Comparison of ENCODE assay signal across 8 cellular contexts in genomic region chr10:32795598-32796183, GRCh38.
A peak's percentile ranks its signal among the peaks of the same experiment; 100 is the strongest.
DNase-seq lines count a peak whose midpoint lies in the region; ATAC-seq and TF ChIP-seq lines count a peak whose summit lies in the region.

No MANE protein-coding gene starts in this region.

- TF ChIP-seq CTCF in ascending aorta (IDR thresholded peaks at IDR 0.05), result peak; percentile 45 to 78 (median 57)
- TF ChIP-seq CTCF in type B pancreatic cell (conservative IDR thresholded peaks at IDR 0.05), result peak; percentile 88

- H3K27ac ChIP-seq in ascending aorta, result no peak overlapping the region

- H3K27me3 ChIP-seq in ascending aorta, result no peaks in the 10 kb centered on the region

- no peak for DNase-seq in Right ventricle myocardium superior
- no peak for DNase-seq in Right ventricle myocardium inferior (ENCODE audit: missing footprints)
- peak; percentile 13 for DNase-seq in M059J (ENCODE audit: low read depth)
- no peak for DNase-seq in ascending aorta (ENCODE audit: low spot score in 2 of 2)
- peak; percentile 34 for DNase-seq in iris pigment epithelial cell (ENCODE audit: low read depth)
- no peak for DNase-seq in type B pancreatic cell (ENCODE audit: extremely low spot score, unreplicated experiment)
- DNase-seq in activated CD4-positive, CD25-positive, alpha-beta regulatory T cell (lab: John Stamatoyannopoulos, UW), result no peak

- no peaks in the 10 kb centered on the region for H3K9me3 ChIP-seq in ascending aorta

- H3K9me3 Mint-ChIP-seq in type B pancreatic cell, result no peaks in the 10 kb centered on the region

- no peaks in the 10 kb centered on the region for H3K4me1 ChIP-seq in ascending aorta

- intact Hi-C loops in Right ventricle myocardium superior (cut with DNase I), result loop anchor here (2.0 kb wide), 1 partner anchor 213 kb away; no protein-coding TSS in a partner anchor
- intact Hi-C loops in Right ventricle myocardium inferior (cut with DNase I), result loop anchor here (1.0 to 5.0 kb wide), 2 partner anchors 214 to 362 kb away; no protein-coding TSS in a partner anchor
- intact Hi-C loops in ascending aorta (cut with DNase I), result loop anchor here (1.0 kb wide), 1 partner anchor 213 kb away; no protein-coding TSS in a partner anchor

- ATAC-seq in Right ventricle myocardium superior (ENCODE audit: poor library complexity) (peak; percentile 52), Right ventricle myocardium inferior (no peak), HG02973 (IDR thresholded peaks at IDR 0.05; ENCODE audit: unreplicated experiment) (no peak)

- H3K4me3 Mint-ChIP-seq in type B pancreatic cell, result no peak overlapping the region

- no peaks in the 10 kb centered on the region for H3K27me3 Mint-ChIP-seq in type B pancreatic cell

- H3K4me3 ChIP-seq in ascending aorta, result no peak overlapping the region

- no peaks in the 10 kb centered on the region for H3K36me3 Mint-ChIP-seq in type B pancreatic cell

- H3K27ac Mint-ChIP-seq in type B pancreatic cell, result no peak overlapping the region

- H3K4me1 Mint-ChIP-seq in type B pancreatic cell (ENCODE audit: unreplicated experiment), result no peaks in the 10 kb centered on the region

- no peaks in the 10 kb centered on the region for H3K36me3 ChIP-seq in ascending aorta

Comparison
In these comparisons a context has a peak if more than half of its experiments do, and no peak if none do; other contexts are left out.
1. DNase-seq: peak in M059J (single experiment) and iris pigment epithelial cell (single experiment); none in Right ventricle myocardium superior (single experiment), Right ventricle myocardium inferior (single experiment), ascending aorta (0 of 2), type B pancreatic cell (single experiment) and activated CD4-positive, CD25-positive, alpha-beta regulatory T cell (0 of 4).